7 cellular contexts compared by ENCODE assay signal in genomic region chr11:58788355-58789023, GRCh38. TPM values are rescaled to one million over a fixed set of nuclear protein-coding genes. Genes with fewer than 3 reads are reported as not detected.
DNase-seq lines count a peak whose midpoint lies in the region; ATAC-seq and TF ChIP-seq lines count a peak whose summit lies in the region.

No MANE protein-coding gene starts in this region.

- no peaks in the 10 kb centered on the region for H3K36me3 Mint-ChIP-seq in activated T-helper 2 cell treated with anti-CD3 and anti-CD28 coated beads, Interferon-gamma antibody, Interleukin-2, Interleukin-4, amounts not matched to agents 10 μg/mL and 5 μg/mL and 100 μg/mL, durations not matched to agents 14 hours and 24 hours and 36 hours (ENCODE audit: low read depth)

- no peak overlapping the region for H2BK15ac ChIP-seq in IMR-90 (ENCODE audit: low read depth, low read length)

- H4K20me1 ChIP-seq in IMR-90 (ENCODE audit: insufficient read depth, low read length), result no peaks in the 10 kb centered on the region
- H4K20me1 ChIP-seq in PC-3 (ENCODE audit: low read length), result no peaks in the 10 kb centered on the region

- TF ChIP-seq CTCF in GM12864 (IDR thresholded peaks at IDR 0.05; ENCODE audit: low read depth, low read length, missing control alignments) (peak; percentile 88), IMR-90 (conservative IDR thresholded peaks at IDR 0.05; ENCODE audit: low read depth, low read length) (peak; percentile 68), PC-3 (conservative IDR thresholded peaks at IDR 0.05; ENCODE audit: low read depth, low read length) (peak; percentile 98), left ventricle myocardium inferior (IDR thresholded peaks at IDR 0.05; ENCODE audit: borderline replicate concordance) (peak; percentile 71)

- H2AK5ac ChIP-seq in IMR-90 (ENCODE audit: low read depth, low read length), result no peak overlapping the region

- no peaks in the 10 kb centered on the region for H3K9me2 ChIP-seq in PC-3 (replicated peaks; ENCODE audit: low read length)

- H2BK20ac ChIP-seq in IMR-90 (ENCODE audit: low read depth, low read length), result no peak overlapping the region

- H3K79me1 ChIP-seq in IMR-90 (ENCODE audit: low read depth in 1 of 2, low read length in 2 of 2), result no peaks in the 10 kb centered on the region

- H2AFZ ChIP-seq in IMR-90 (replicated peaks; ENCODE audit: low read length, poor library complexity) (no peak overlapping the region), PC-3 (ENCODE audit: low read length) (peak overlapping the region; percentile 40)

- peaks cover 1% of the 10 kb centered on the region for H3K4me1 Mint-ChIP-seq in activated T-helper 2 cell treated with anti-CD3 and anti-CD28 coated beads, Interferon-gamma antibody, Interleukin-2, Interleukin-4, amounts not matched to agents 10 μg/mL and 5 μg/mL and 100 μg/mL, durations not matched to agents 14 hours and 24 hours and 36 hours (ENCODE audit: low read depth)

- in situ Hi-C loops in IMR-90 (cut with MboI; ENCODE audit: low sequenced_read_pairs), result no loop called here

- no peaks in the 10 kb centered on the region for H3K9me3 Mint-ChIP-seq in activated T-helper 2 cell treated with anti-CD3 and anti-CD28 coated beads, Interferon-gamma antibody, Interleukin-2, Interleukin-4, amounts not matched to agents 10 μg/mL and 5 μg/mL and 100 μg/mL, durations not matched to agents 14 hours and 24 hours and 36 hours

- no peak overlapping the region for H3K23ac ChIP-seq in IMR-90 (ENCODE audit: low read depth, low read length)

- no peaks in the 10 kb centered on the region for H3F3A ChIP-seq in PC-3 (ENCODE audit: low read length, unreplicated experiment)

- no peak overlapping the region for H4K5ac ChIP-seq in IMR-90 (ENCODE audit: low read depth, low read length)

- no peaks in the 10 kb centered on the region for H3K9me1 ChIP-seq in IMR-90 (ENCODE audit: insufficient read depth, low read length)

- H3K4ac ChIP-seq in IMR-90 (ENCODE audit: low read depth, low read length), result no peak overlapping the region

- peak; percentile 62 for TF ChIP-seq RAD21 in IMR-90 (IDR thresholded peaks at IDR 0.05; ENCODE audit: low read length)

- TF ChIP-seq POLR2A in IMR-90 (IDR thresholded peaks at IDR 0.05; ENCODE audit: low read depth, low read length), result no peak

- H2BK5ac ChIP-seq in IMR-90 (ENCODE audit: low read depth, low read length, poor library complexity, severe bottlenecking), result no peak overlapping the region

- no peaks in the 10 kb centered on the region for H3K79me2 ChIP-seq in PC-3 (ENCODE audit: low read length)

- H3K4me2 ChIP-seq in IMR-90 (ENCODE audit: low read depth, low read length) (no peak overlapping the region), PC-3 (ENCODE audit: low read length) (peak overlapping the region; percentile 32; the same call in 1 of the 2 replicates)

- no peak overlapping the region for H2BK120ac ChIP-seq in IMR-90 (ENCODE audit: low read depth, low read length)

- no CpG with 5 or more reads among the region's 4 CpGs for WGBS in IMR-90 (ENCODE audit: extremely low coverage in 2 of 2, insufficient read length in 1 of 2), 2 experiments

- no peak overlapping the region for H3K14ac ChIP-seq in IMR-90 (replicated peaks; ENCODE audit: low read depth, low read length)

- POLR2A ChIA-PET in IMR-90 (lab: Charles Lee; ENCODE audit: unreplicated experiment), result no interaction called here
- POLR2A ChIA-PET in PC-3 (lab: Charles Lee; ENCODE audit: unreplicated experiment), result interaction anchor here (0.8 kb wide), 1 partner anchor 211 kb away, joined by 8 read pairs; no protein-coding TSS in a partner anchor

- dilution Hi-C loops in IMR-90 (cut with HindIII; ENCODE audit: low sequenced_read_pairs, unreplicated experiment), result no loop called here

- intact Hi-C loops in IMR-90 (cut with micrococcal nuclease) (loop anchor here (1.0 to 5.0 kb wide), 3 partner anchors 111 to 212 kb away; no protein-coding TSS in a partner anchor), PC-3 (cut with micrococcal nuclease) (loop anchor here (1.0 to 5.0 kb wide), 3 partner anchors 111 to 212 kb away; no protein-coding TSS in a partner anchor), left ventricle myocardium inferior (cut with micrococcal nuclease) (no loop called here)
- intact Hi-C loops in activated T-helper 2 cell treated with anti-CD3 and anti-CD28 coated beads, Interferon-gamma antibody, Interleukin-2, Interleukin-4, amounts not matched to agents 10 μg/mL and 5 μg/mL and 100 μg/mL, durations not matched to agents 14 hours and 24 hours and 36 hours (cut with micrococcal nuclease), result loop anchor here (1.0 to 5.0 kb wide), 2 partner anchors 134 to 211 kb away; partner anchors contain the start of genes LPXN and ZFP91

- no peak overlapping the region for H3K18ac ChIP-seq in IMR-90 (ENCODE audit: low read depth, low read length)

- CTCF ChIA-PET in IMR-90 (lab: Yijun Ruan, JAX) (interaction anchor here (0.5 to 1.2 kb wide), 4 partner anchors 9 to 178 kb away, joined by 3 to 6 read pairs (median 4); no protein-coding TSS in a partner anchor), PC-3 (lab: Charles Lee) (interaction anchor here (0.6 kb wide), 1 partner anchor 29 kb away, joined by 3 read pairs; no protein-coding TSS in a partner anchor)

- no peaks in the 10 kb centered on the region for H3K36me3 ChIP-seq in IMR-90 (ENCODE audit: control insufficient read depth, insufficient read depth, low read length)
- H3K36me3 ChIP-seq in PC-3 (ENCODE audit: low read depth, low read length), result no peaks in the 10 kb centered on the region
- no peaks in the 10 kb centered on the region for H3K36me3 ChIP-seq in left ventricle myocardium inferior

- no peak overlapping the region for H3K27ac Mint-ChIP-seq in activated T-helper 2 cell treated with anti-CD3 and anti-CD28 coated beads, Interferon-gamma antibody, Interleukin-2, Interleukin-4, amounts not matched to agents 10 μg/mL and 5 μg/mL and 100 μg/mL, durations not matched to agents 14 hours and 24 hours and 36 hours

- H3K9ac ChIP-seq in IMR-90 (ENCODE audit: low read depth, low read length) (no peak overlapping the region), PC-3 (ENCODE audit: low read length) (no peak overlapping the region)

- no peak overlapping the region for H3K4me3 Mint-ChIP-seq in activated T-helper 2 cell treated with anti-CD3 and anti-CD28 coated beads, Interferon-gamma antibody, Interleukin-2, Interleukin-4, amounts not matched to agents 10 μg/mL and 5 μg/mL and 100 μg/mL, durations not matched to agents 14 hours and 24 hours and 36 hours (ENCODE audit: low read depth)

- no peaks in the 10 kb centered on the region for H3K27me3 Mint-ChIP-seq in activated T-helper 2 cell treated with anti-CD3 and anti-CD28 coated beads, Interferon-gamma antibody, Interleukin-2, Interleukin-4, amounts not matched to agents 10 μg/mL and 5 μg/mL and 100 μg/mL, durations not matched to agents 14 hours and 24 hours and 36 hours (ENCODE audit: low read depth)

- H3K4me3 ChIP-seq in GM12864 (ENCODE audit: low read depth, low read length) (no peak overlapping the region), IMR-90 (ENCODE audit: insufficient read depth, low read depth, low read length) (no peak overlapping the region), PC-3 (ENCODE audit: low read length) (no peak overlapping the region), left ventricle myocardium inferior (no peak overlapping the region), skeletal muscle cell (ENCODE audit: low read depth, low read length) (no peak overlapping the region)

- peak; percentile 92 for ATAC-seq in GM21825 (IDR thresholded peaks at IDR 0.05; ENCODE audit: unreplicated experiment)
- peak; percentile 98 for ATAC-seq in IMR-90 (ENCODE audit: low read depth)
- ATAC-seq in PC-3, result peak; percentile 91

- DNase-seq in GM12864 (ENCODE audit: low read depth), result peak; percentile 21
- DNase-seq in IMR-90, result peak; percentile 61
- DNase-seq in PC-3, result peak; percentile 91
- peak; percentile 23 for DNase-seq in activated T-helper 2 cell treated with anti-CD3 and anti-CD28 coated beads, Interferon-gamma antibody, Interleukin-2, Interleukin-4, amounts not matched to agents 10 μg/mL and 5 μg/mL and 100 μg/mL, durations not matched to agents 14 hours and 24 hours and 36 hours (ENCODE audit: low spot score)
- no peak for DNase-seq in left ventricle myocardium inferior
- peak; percentile 5 for DNase-seq in skeletal muscle cell (ENCODE audit: low read depth)

- BruUV-seq in IMR-90 (replicated peaks; lab: Mats Ljungman, UMichigan), result no TSS peak
- no TSS peak for BruUV-seq in PC-3 (replicated peaks; lab: Mats Ljungman, UMichigan)

- no peak overlapping the region for H4K8ac ChIP-seq in IMR-90 (ENCODE audit: low read depth in 2 of 2, low read length in 2 of 2)

- H3K27ac ChIP-seq in IMR-90 (ENCODE audit: insufficient read depth, low read length), result no peak overlapping the region
- H3K27ac ChIP-seq in PC-3 (ENCODE audit: low read length), result peak overlapping the region; percentile 69
- no peak overlapping the region for H3K27ac ChIP-seq in left ventricle myocardium inferior (replicated peaks)

- H4K91ac ChIP-seq in IMR-90 (ENCODE audit: insufficient read depth, low read depth, low read length), result no peak overlapping the region

- H3K9me3 ChIP-seq in IMR-90 (ENCODE audit: control insufficient read depth, insufficient read depth, low read length) (no peaks in the 10 kb centered on the region), PC-3 (ENCODE audit: low read length) (no peaks in the 10 kb centered on the region), left ventricle myocardium inferior (replicated peaks) (peaks cover 9% of the 10 kb centered on the region)

- no peak overlapping the region for H3K56ac ChIP-seq in IMR-90 (ENCODE audit: extremely low read depth, insufficient read depth, low read length)

- no peaks in the 10 kb centered on the region for H3K4me1 ChIP-seq in IMR-90 (ENCODE audit: control insufficient read depth, insufficient read depth, low read length)
- peaks cover 7% of the 10 kb centered on the region for H3K4me1 ChIP-seq in PC-3 (ENCODE audit: insufficient read depth, low read length)
- no peaks in the 10 kb centered on the region for H3K4me1 ChIP-seq in left ventricle myocardium inferior

- H2AK9ac ChIP-seq in IMR-90 (replicated peaks; ENCODE audit: low read depth, low read length, poor library complexity), result no peak overlapping the region

- H3K27me3 ChIP-seq in IMR-90 (ENCODE audit: control insufficient read depth, insufficient read depth, low read length), result no peaks in the 10 kb centered on the region; the same call in 1 of the 2 replicates
- no peaks in the 10 kb centered on the region for H3K27me3 ChIP-seq in PC-3 (ENCODE audit: low read length)
- peaks cover 18% of the 10 kb centered on the region for H3K27me3 ChIP-seq in left ventricle myocardium inferior (ENCODE audit: low read depth)

RNA-seq across cellular contexts. Expression of gene GLYATL2, which starts 56.0 kb away (rescaled TPM):
- 0.36 and 0.56 TPM in 2 replicates for total RNA-seq in IMR-90 (2012; rRNA removed)
- polyA plus RNA-seq in IMR-90 (2012; rRNA removed), result 0.33 and 0.77 TPM in 2 replicates
- polyA plus RNA-seq in IMR-90 (2012; cell fraction: cytosol; rRNA removed), result 0.14 TPM in 1 of 2 replicates, not detected in the other
- 0.12 and 1.7 TPM in 2 replicates for polyA plus RNA-seq in IMR-90 (2012; cell fraction: nucleus; rRNA removed; ENCODE audit: low replicate concordance)
- total RNA-seq in PC-3 (2014; rRNA removed), result 0.33 TPM in 1 of 2 replicates, not detected in the other
- total RNA-seq in activated T-helper 2 cell treated with anti-CD3 and anti-CD28 coated beads, Interferon-gamma antibody, Interleukin-2, Interleukin-4, amounts not matched to agents 10 μg/mL and 5 μg/mL and 100 μg/mL, durations not matched to agents 14 hours and 24 hours and 36 hours, result not detected in 2 replicates
- total RNA-seq in left ventricle myocardium inferior, result 0.44 TPM

RNA-seq across cellular contexts. Expression of gene GLYAT, which starts 56.7 kb away (rescaled TPM):
- total RNA-seq in IMR-90 (2012; rRNA removed) (not detected in 2 replicates), PC-3 (2014; rRNA removed) (not detected in 2 replicates), left ventricle myocardium inferior (not detected)
- polyA plus RNA-seq in IMR-90 (2012; rRNA removed), result not detected in 2 replicates
- polyA plus RNA-seq in IMR-90 (2012; cell fraction: cytosol; rRNA removed), result not detected in 2 replicates
- not detected in 2 replicates for polyA plus RNA-seq in IMR-90 (2012; cell fraction: nucleus; rRNA removed; ENCODE audit: low replicate concordance)
- not detected in 2 replicates for total RNA-seq in activated T-helper 2 cell treated with anti-CD3 and anti-CD28 coated beads, Interferon-gamma antibody, Interleukin-2, Interleukin-4, amounts not matched to agents 10 μg/mL and 5 μg/mL and 100 μg/mL, durations not matched to agents 14 hours and 24 hours and 36 hours
